Comparison of ENCODE assay signal across 8 cellular contexts in the genomic region with DNA sequence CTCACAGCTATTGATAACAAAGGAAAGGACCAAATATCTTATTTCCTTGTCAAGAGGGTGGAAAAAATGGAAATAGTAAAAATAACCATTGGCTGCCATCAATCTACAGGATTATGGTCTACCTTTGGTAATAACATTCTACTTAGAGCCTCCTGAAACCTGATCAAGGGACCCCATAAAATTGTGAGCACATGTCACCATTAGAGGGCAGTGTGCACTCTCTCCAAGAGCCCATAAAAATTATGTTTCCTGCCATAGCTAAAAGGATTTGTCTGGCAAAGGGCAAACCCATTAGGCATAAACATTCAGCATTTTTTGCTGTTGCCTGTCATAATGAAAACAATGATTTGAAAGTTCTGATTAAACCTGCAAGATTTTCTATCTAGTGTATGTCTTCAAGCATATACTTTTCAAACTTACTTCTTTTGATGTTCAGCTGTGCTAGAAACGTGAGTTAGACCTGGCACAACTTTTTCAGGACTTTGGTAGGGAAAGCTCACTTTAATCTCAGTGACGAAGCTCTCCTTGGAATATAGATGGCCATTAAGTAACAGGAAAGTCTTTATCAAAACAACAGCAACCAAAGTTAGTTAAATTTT.
DNase-seq lines count a peak whose midpoint lies in the region; ATAC-seq, FAIRE-seq and TF ChIP-seq lines count a peak whose summit lies in the region.

No MANE protein-coding gene starts in this region.

- no peaks in the 10 kb centered on the region for H3K79me2 ChIP-seq in GM12878 (ENCODE audit: control insufficient read depth, insufficient read depth, low read length)

- in situ Hi-C loops in GM12878 (cut with MboI) = loop anchor here (10.0 kb wide), 1 partner anchor 903 kb away; no protein-coding TSS in a partner anchor

- no peak overlapping the region for H3K4me2 ChIP-seq in GM12878 (ENCODE audit: control insufficient read depth, insufficient read depth)

- no peaks in the 10 kb centered on the region for H3K4me1 ChIP-seq in GM12878 (ENCODE audit: control insufficient read depth, insufficient read depth, low read length)

- H3K27me3 ChIP-seq in GM12878 (replicated peaks in 1 of 2; ENCODE audit: control insufficient read depth in 2 of 2, insufficient read depth in 2 of 2, low read length in 1 of 2) = no peaks in the 10 kb centered on the region

- ATAC-seq in GM12878 (peak; percentile 74), GM21515 (IDR thresholded peaks at IDR 0.05; ENCODE audit: unreplicated experiment) (no peak)

- H3K4me3 ChIP-seq in SK-N-MC (0 out of 2 replicates have a peak overlapping the region, but pooled peaks have one; percentile 18), GM12878 (no peak overlapping the region)

- peak; percentile 38 for DNase-seq in 8988T
- DNase-seq in NCI-H1092 (lab: John Stamatoyannopoulos, UW) = peak; percentile 60
- DNase-seq in SK-N-MC (ENCODE audit: low read depth, low spot score) = peak; percentile 91
- peak; percentile 7 for DNase-seq in GM12878 (ENCODE audit: low read depth, low spot score)
- peak; percentile 56 for DNase-seq in iPS-NIHi11 (ENCODE audit: low spot score)
- peak in 3 of 4 experiments; percentile 18 to 41 (median 26) for DNase-seq in stimulated activated CD4-positive, alpha-beta T cell treated with anti-CD3 and anti-CD28 coated beads, Interleukin-1b, Interleukin-23, amount 100 ng/mL, for 24 hours (ENCODE audit: low read depth in 4 of 4, low spot score in 1 of 4)

- H3K36me3 ChIP-seq in SK-N-MC (ENCODE audit: insufficient read depth, low read length) = no peaks in the 10 kb centered on the region
- H3K36me3 ChIP-seq in GM12878 (ENCODE audit: control insufficient read depth in 2 of 2, insufficient read depth in 2 of 2, low read length in 1 of 2) = no peaks in the 10 kb centered on the region

- TF ChIP-seq CTCF in GM12872 (IDR thresholded peaks at IDR 0.05; ENCODE audit: insufficient read depth, low read depth, low read length) (peak; percentile 70), GM12878 (IDR thresholded peaks at IDR 0.05 in 2 of 3, conservative IDR thresholded peaks at IDR 0.05 in 1 of 3; ENCODE audit: control insufficient read depth in 2 of 3, extremely low read depth in 1 of 3, insufficient read depth in 1 of 3, low read depth in 3 of 3, low read length in 3 of 3) (peak; percentile 68 to 75 (median 69))

- H3K9ac ChIP-seq in SK-N-MC (ENCODE audit: insufficient read length) (peak overlapping the region; percentile 21), GM12878 (ENCODE audit: control insufficient read depth, insufficient read depth, low read length) (no peak overlapping the region)

- intact Hi-C loops in GM12878 (cut with micrococcal nuclease; ENCODE audit: unreplicated experiment) = loop anchor here (2.0 kb wide), 2 partner anchors 67 to 905 kb away; no protein-coding TSS in a partner anchor

- SMC1A ChIA-PET in GM12878 (lab: Charles Lee; ENCODE audit: uncharacterized antibody, unreplicated experiment) = interaction anchor here (0.6 to 2.8 kb wide), 14 partner anchors 11 to 1749 kb away, joined by 3 to 8 read pairs (median 4); no protein-coding TSS in a partner anchor

- FAIRE-seq in GM12878 (lab: Jason Lieb, UNC) = peak; percentile 88

- H4K20me1 ChIP-seq in GM12878 (ENCODE audit: control insufficient read depth, insufficient read depth) = no peaks in the 10 kb centered on the region

- H3K9me3 ChIP-seq in SK-N-MC (ENCODE audit: low read depth, low read length) (no peaks in the 10 kb centered on the region), GM12878 (replicated peaks; ENCODE audit: control insufficient read depth, insufficient read depth, low read length) (no peaks in the 10 kb centered on the region; the same call in 2 of the 3 replicates)

- peak; percentile 76 for TF ChIP-seq RAD21 in GM12878 (IDR thresholded peaks at IDR 0.05; ENCODE audit: insufficient read depth, low read depth, low read length)

- no peak overlapping the region for H2AFZ ChIP-seq in GM12878 (ENCODE audit: control insufficient read depth, low read depth, low read length)

- RAD21 ChIA-PET in GM12878 (lab: Charles Lee; ENCODE audit: unreplicated experiment) = interaction anchor here (0.6 to 2.2 kb wide), 7 partner anchors 66 to 1235 kb away, joined by 3 to 10 read pairs (median 3); no protein-coding TSS in a partner anchor

- H3K27ac ChIP-seq in SK-N-MC (peak overlapping the region; percentile 83), GM12878 (ENCODE audit: control insufficient read depth, insufficient read depth) (no peak overlapping the region)

- POLR2A ChIA-PET in GM12878 (lab: Charles Lee) = no interaction called here

- 9% methylated on average over 2 of the region's 2 CpGs for WGBS in GM12878 (ENCODE audit: insufficient coverage, insufficient replicate concordance, low lambda C conversion rate, missing lambda C conversion rate)

- TF ChIP-seq POLR2A in GM12878 (IDR thresholded peaks at IDR 0.05; ENCODE audit: low read depth, low read length) = no peak

- no TSS peak for BruUV-seq in GM12878 (replicated peaks; lab: Mats Ljungman, UMichigan)

- CTCF ChIA-PET in GM12878 (lab: Yijun Ruan, JAX) = interaction anchor here (0.8 to 3.3 kb wide), 35 partner anchors 9 to 1895 kb away, joined by 3 to 28 read pairs (median 4); a partner anchor contains a TSS

- no peak for TF ChIP-seq EP300 in GM12878 (IDR thresholded peaks at IDR 0.05; ENCODE audit: borderline replicate concordance in 1 of 2, control insufficient read depth in 1 of 2, low read depth in 2 of 2, low read length in 2 of 2)

TF ChIP-seq in GM12878, 131 proteins besides CTCF, POLR2A, EP300 and RAD21:
- TF ChIP-seq SPI1 (IDR thresholded peaks at IDR 0.05; ENCODE audit: borderline replicate concordance, insufficient read depth, low read depth, low read length) (no peak), SMC3 (IDR thresholded peaks at IDR 0.05; ENCODE audit: borderline replicate concordance, low read length) (peak; percentile 73; the same call in 1 of the 2 replicates), SUZ12 (IDR thresholded peaks at IDR 0.05; ENCODE audit: unreplicated experiment) (no peak), SUPT20H (IDR thresholded peaks at IDR 0.05; ENCODE audit: borderline replicate concordance, control insufficient read depth, low read depth, low read length) (no peak), FOXK2 (IDR thresholded peaks at IDR 0.05) (no peak), NR2F1 (conservative IDR thresholded peaks at IDR 0.05) (no peak), YY1 (IDR thresholded peaks at IDR 0.05; ENCODE audit: low read depth, low read length) (0 out of 2 replicates have a peak, but pooled peaks have one; percentile 17), HDAC6 (IDR thresholded peaks at IDR 0.05; ENCODE audit: unreplicated experiment) (no peak), POLR2AphosphoS2 (IDR thresholded peaks at IDR 0.05; ENCODE audit: low read depth, low read length) (no peak), ATF7 (IDR thresholded peaks at IDR 0.05; ENCODE audit: low read depth) (no peak), NBN (IDR thresholded peaks at IDR 0.05) (no peak)
- TF ChIP-seq, protein P1, sequence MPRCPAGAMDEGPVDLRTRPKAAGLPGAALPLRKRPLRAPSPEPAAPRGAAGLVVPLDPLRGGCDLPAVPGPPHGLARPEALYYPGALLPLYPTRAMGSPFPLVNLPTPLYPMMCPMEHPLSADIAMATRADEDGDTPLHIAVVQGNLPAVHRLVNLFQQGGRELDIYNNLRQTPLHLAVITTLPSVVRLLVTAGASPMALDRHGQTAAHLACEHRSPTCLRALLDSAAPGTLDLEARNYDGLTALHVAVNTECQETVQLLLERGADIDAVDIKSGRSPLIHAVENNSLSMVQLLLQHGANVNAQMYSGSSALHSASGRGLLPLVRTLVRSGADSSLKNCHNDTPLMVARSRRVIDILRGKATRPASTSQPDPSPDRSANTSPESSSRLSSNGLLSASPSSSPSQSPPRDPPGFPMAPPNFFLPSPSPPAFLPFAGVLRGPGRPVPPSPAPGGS (IDR thresholded peaks at IDR 0.05; ENCODE audit: borderline replicate concordance, insufficient read depth, low read depth, low read length, poor library complexity, severe bottlenecking) = no peak
- TF ChIP-seq, protein P2, sequence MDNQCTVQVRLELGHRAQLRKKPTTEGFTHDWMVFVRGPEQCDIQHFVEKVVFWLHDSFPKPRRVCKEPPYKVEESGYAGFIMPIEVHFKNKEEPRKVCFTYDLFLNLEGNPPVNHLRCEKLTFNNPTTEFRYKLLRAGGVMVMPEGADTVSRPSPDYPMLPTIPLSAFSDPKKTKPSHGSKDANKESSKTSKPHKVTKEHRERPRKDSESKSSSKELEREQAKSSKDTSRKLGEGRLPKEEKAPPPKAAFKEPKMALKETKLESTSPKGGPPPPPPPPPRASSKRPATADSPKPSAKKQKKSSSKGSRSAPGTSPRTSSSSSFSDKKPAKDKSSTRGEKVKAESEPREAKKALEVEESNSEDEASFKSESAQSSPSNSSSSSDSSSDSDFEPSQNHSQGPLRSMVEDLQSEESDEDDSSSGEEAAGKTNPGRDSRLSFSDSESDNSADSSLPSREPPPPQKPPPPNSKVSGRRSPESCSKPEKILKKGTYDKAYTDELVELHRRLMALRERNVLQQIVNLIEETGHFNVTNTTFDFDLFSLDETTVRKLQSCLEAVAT (IDR thresholded peaks at IDR 0.05) = no peak
- TF ChIP-seq, protein P3, sequence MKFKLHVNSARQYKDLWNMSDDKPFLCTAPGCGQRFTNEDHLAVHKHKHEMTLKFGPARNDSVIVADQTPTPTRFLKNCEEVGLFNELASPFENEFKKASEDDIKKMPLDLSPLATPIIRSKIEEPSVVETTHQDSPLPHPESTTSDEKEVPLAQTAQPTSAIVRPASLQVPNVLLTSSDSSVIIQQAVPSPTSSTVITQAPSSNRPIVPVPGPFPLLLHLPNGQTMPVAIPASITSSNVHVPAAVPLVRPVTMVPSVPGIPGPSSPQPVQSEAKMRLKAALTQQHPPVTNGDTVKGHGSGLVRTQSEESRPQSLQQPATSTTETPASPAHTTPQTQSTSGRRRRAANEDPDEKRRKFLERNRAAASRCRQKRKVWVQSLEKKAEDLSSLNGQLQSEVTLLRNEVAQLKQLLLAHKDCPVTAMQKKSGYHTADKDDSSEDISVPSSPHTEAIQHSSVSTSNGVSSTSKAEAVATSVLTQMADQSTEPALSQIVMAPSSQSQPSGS (IDR thresholded peaks at IDR 0.05; ENCODE audit: low read length) = no peak

Comparison
In these comparisons a context has a peak if more than half of its experiments do, and no peak if none do; other contexts are left out.
1. DNase-seq: peak in every context shown above with its lines; median percentile 91 in SK-N-MC; 60 in NCI-H1092; 56 in iPS-NIHi11; 38 in 8988T; 26 in stimulated activated CD4-positive, alpha-beta T cell treated with anti-CD3 and anti-CD28 coated beads, Interleukin-1b, Interleukin-23, amount 100 ng/mL, for 24 hours; 7 in GM12878.